In the genomic region with DNA sequence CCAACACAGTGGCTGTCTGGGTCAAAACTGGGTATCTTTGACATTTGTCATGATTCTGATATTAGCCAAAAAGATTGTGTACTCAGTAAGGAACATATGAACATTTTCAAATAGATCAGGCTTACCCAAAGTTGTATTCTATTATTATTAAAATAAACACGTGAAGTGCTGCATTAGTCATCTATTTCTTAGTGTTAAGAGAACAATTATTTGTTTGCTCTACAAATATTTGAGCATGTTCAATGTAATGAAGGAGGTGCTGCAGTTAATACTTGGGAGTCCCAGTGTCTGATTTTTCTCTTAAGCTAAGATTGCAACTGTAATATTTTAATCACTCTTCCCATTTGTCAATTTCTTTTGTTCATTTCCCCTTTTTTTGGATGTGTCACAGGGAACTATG, we compare ENCODE assay signal across 33 cellular contexts. TPM values are rescaled to one million over a fixed set of nuclear protein-coding genes. Genes with fewer than 3 reads are reported as not detected.
"Had no signal": no experiment of that assay in that cellular context is flagged by ENCODE, and none has a peak within 500 bp of the region (broad histone marks: within the 10 kb centered on the region; RNA-seq: fewer than 3 reads in every experiment).

No MANE protein-coding gene starts in this region.

- H3K27me3 Mint-ChIP-seq: activated CD4-positive, alpha-beta memory T cell treated with anti-CD3 and anti-CD28 coated beads for 36 hours; activated naive CD8-positive, alpha-beta T cell treated with anti-CD3 and anti-CD28 coated beads for 36 hours had no signal

- H3K36me3 Mint-ChIP-seq: activated CD4-positive, alpha-beta memory T cell treated with anti-CD3 and anti-CD28 coated beads for 36 hours; activated CD8-positive, alpha-beta memory T cell treated with anti-CD3 and anti-CD28 coated beads, Interleukin-2, amount 10 ng/mL, durations not matched to agents 7 days and 5 days; activated naive CD4-positive, alpha-beta T cell treated with anti-CD3 and anti-CD28 coated beads, Interleukin-2, amount 50 U/mL, for 24 hours; activated naive CD8-positive, alpha-beta T cell treated with anti-CD3 and anti-CD28 coated beads for 36 hours had no signal

- FAIRE-seq: colon had no signal

- H3K27ac Mint-ChIP-seq: activated CD4-positive, alpha-beta memory T cell treated with anti-CD3 and anti-CD28 coated beads for 36 hours; activated CD8-positive, alpha-beta memory T cell treated with anti-CD3 and anti-CD28 coated beads, Interleukin-2, amount 10 ng/mL, durations not matched to agents 7 days and 5 days; activated CD8-positive, alpha-beta T cell treated with anti-CD3 and anti-CD28 coated beads, Interleukin-2, amount 10 ng/mL, durations not matched to agents 7 days and 5 days; activated naive CD4-positive, alpha-beta T cell treated with anti-CD3 and anti-CD28 coated beads for 36 hours; activated naive CD4-positive, alpha-beta T cell treated with anti-CD3 and anti-CD28 coated beads, Interleukin-2, amount 50 U/mL, for 24 hours; activated naive CD8-positive, alpha-beta T cell treated with anti-CD3 and anti-CD28 coated beads for 36 hours; activated naive CD8-positive, alpha-beta T cell treated with anti-CD3 and anti-CD28 coated beads, Interleukin-2, amount 50 U/mL, for 24 hours; activated T-helper 1 cell treated with anti-CD3 and anti-CD28 coated beads, Interleukin-12 subunit alpha, Interleukin-12 subunit beta, Interleukin-2, Interleukin-4 antibody, amounts not matched to agents 30 ng/mL and 10 ng/mL and 1 ng/mL, durations not matched to agents 14 hours and 24 hours and 36 hours; activated T-helper 2 cell treated with anti-CD3 and anti-CD28 coated beads, Interferon-gamma antibody, Interleukin-2, Interleukin-4, amounts not matched to agents 10 μg/mL and 5 μg/mL and 100 μg/mL, durations not matched to agents 14 hours and 24 hours and 36 hours; effector memory CD8-positive, alpha-beta T cell had no signal

- ATAC-seq: activated CD8-positive, alpha-beta memory T cell treated with anti-CD3 and anti-CD28 coated beads, Interleukin-2, amount 10 ng/mL, durations not matched to agents 7 days and 5 days; activated CD8-positive, alpha-beta T cell treated with anti-CD3 and anti-CD28 coated beads, Interleukin-2, amount 10 ng/mL, durations not matched to agents 7 days and 5 days; activated naive CD8-positive, alpha-beta T cell treated with anti-CD3 and anti-CD28 coated beads, Interleukin-2, amount 50 U/mL, for 24 hours; body of pancreas; effector memory CD8-positive, alpha-beta T cell; foreskin keratinocyte; gastrocnemius medialis; heart right ventricle had no signal

- H3K4me1 Mint-ChIP-seq: activated CD8-positive, alpha-beta memory T cell treated with anti-CD3 and anti-CD28 coated beads, Interleukin-2, amount 10 ng/mL, durations not matched to agents 7 days and 5 days; activated naive CD4-positive, alpha-beta T cell treated with anti-CD3 and anti-CD28 coated beads, Interleukin-2, amount 50 U/mL, for 24 hours; activated naive CD8-positive, alpha-beta T cell treated with anti-CD3 and anti-CD28 coated beads for 36 hours had no signal

- H3K4me3 Mint-ChIP-seq: activated CD4-positive, alpha-beta memory T cell treated with anti-CD3 and anti-CD28 coated beads for 36 hours; activated CD8-positive, alpha-beta memory T cell treated with anti-CD3 and anti-CD28 coated beads, Interleukin-2, amount 10 ng/mL, durations not matched to agents 7 days and 5 days; activated CD8-positive, alpha-beta T cell treated with anti-CD3 and anti-CD28 coated beads, Interleukin-2, amount 10 ng/mL, durations not matched to agents 7 days and 5 days; activated naive CD4-positive, alpha-beta T cell treated with anti-CD3 and anti-CD28 coated beads for 36 hours; activated naive CD4-positive, alpha-beta T cell treated with anti-CD3 and anti-CD28 coated beads, Interleukin-2, amount 50 U/mL, for 24 hours; activated naive CD8-positive, alpha-beta T cell treated with anti-CD3 and anti-CD28 coated beads for 36 hours; activated naive CD8-positive, alpha-beta T cell treated with anti-CD3 and anti-CD28 coated beads, Interleukin-2, amount 50 U/mL, for 24 hours; activated T-helper 1 cell treated with anti-CD3 and anti-CD28 coated beads, Interleukin-12 subunit alpha, Interleukin-12 subunit beta, Interleukin-2, Interleukin-4 antibody, amounts not matched to agents 30 ng/mL and 10 ng/mL and 1 ng/mL, durations not matched to agents 14 hours and 24 hours and 36 hours; effector memory CD8-positive, alpha-beta T cell had no signal

- DNase-seq: activated CD4-positive, alpha-beta memory T cell treated with anti-CD3 and anti-CD28 coated beads for 36 hours; activated CD4-positive, alpha-beta T cell treated with anti-CD3 and anti-CD28 coated beads for 1 hour; activated CD4-positive, alpha-beta T cell treated with anti-CD3 and anti-CD28 coated beads for 4 hours; activated CD8-positive, alpha-beta memory T cell treated with anti-CD3 and anti-CD28 coated beads, Interleukin-2, amount 10 ng/mL, durations not matched to agents 7 days and 5 days; activated CD8-positive, alpha-beta memory T cell treated with anti-CD3 and anti-CD28 coated beads, Interleukin-2, amount 50 U/mL, for 4 hours; activated CD8-positive, alpha-beta T cell treated with anti-CD3 and anti-CD28 coated beads, Interleukin-2, amount 10 ng/mL, durations not matched to agents 7 days and 5 days; activated effector memory CD4-positive, alpha-beta T cell treated with anti-CD3 and anti-CD28 coated beads, Interleukin-2, amount 50 U/mL, for 16 hours; activated naive CD4-positive, alpha-beta T cell treated with anti-CD3 and anti-CD28 coated beads for 36 hours; activated naive CD8-positive, alpha-beta T cell treated with anti-CD3 and anti-CD28 coated beads for 36 hours; activated naive CD8-positive, alpha-beta T cell treated with anti-CD3 and anti-CD28 coated beads, Interleukin-2, amount 50 U/mL, for 24 hours; activated T-cell treated with anti-CD3 and anti-CD28 coated beads, Interleukin-2, amount 50 U/mL, for 1 hour; activated T-cell treated with anti-CD3 and anti-CD28 coated beads, Interleukin-2, amount 50 U/mL, for 48 hours; adrenal gland; amygdala; aorta; body of pancreas; caudate nucleus; cortex of kidney; dermis blood vessel endothelial cell; effector CD4-positive, alpha-beta T cell; effector memory CD8-positive, alpha-beta T cell; erythroblast; foreskin keratinocyte; gastrocnemius medialis; glutamatergic neuron; heart right ventricle; T-helper 2 cell had no signal

- H3K9me3 Mint-ChIP-seq: activated CD4-positive, alpha-beta memory T cell treated with anti-CD3 and anti-CD28 coated beads for 36 hours; activated naive CD4-positive, alpha-beta T cell treated with anti-CD3 and anti-CD28 coated beads for 36 hours; activated naive CD4-positive, alpha-beta T cell treated with anti-CD3 and anti-CD28 coated beads, Interleukin-2, amount 50 U/mL, for 24 hours; activated naive CD8-positive, alpha-beta T cell treated with anti-CD3 and anti-CD28 coated beads for 36 hours; activated naive CD8-positive, alpha-beta T cell treated with anti-CD3 and anti-CD28 coated beads, Interleukin-2, amount 50 U/mL, for 24 hours; activated T-helper 1 cell treated with anti-CD3 and anti-CD28 coated beads, Interleukin-12 subunit alpha, Interleukin-12 subunit beta, Interleukin-2, Interleukin-4 antibody, amounts not matched to agents 30 ng/mL and 10 ng/mL and 1 ng/mL, durations not matched to agents 14 hours and 24 hours and 36 hours; activated T-helper 2 cell treated with anti-CD3 and anti-CD28 coated beads, Interferon-gamma antibody, Interleukin-2, Interleukin-4, amounts not matched to agents 10 μg/mL and 5 μg/mL and 100 μg/mL, durations not matched to agents 14 hours and 24 hours and 36 hours; effector memory CD8-positive, alpha-beta T cell had no signal

RNA-seq across cellular contexts. Expression of a gene that starts 28.2 kb away (rescaled TPM):
- total RNA-seq: activated CD4-positive, alpha-beta memory T cell treated with anti-CD3 and anti-CD28 coated beads for 36 hours; activated CD8-positive, alpha-beta memory T cell treated with anti-CD3 and anti-CD28 coated beads for 36 hours; activated CD8-positive, alpha-beta memory T cell treated with anti-CD3 and anti-CD28 coated beads, Interleukin-2, amount 10 ng/mL, durations not matched to agents 7 days and 5 days; activated CD8-positive, alpha-beta T cell treated with anti-CD3 and anti-CD28 coated beads, Interleukin-2, amount 10 ng/mL, durations not matched to agents 7 days and 5 days; activated naive CD4-positive, alpha-beta T cell treated with anti-CD3 and anti-CD28 coated beads for 36 hours; activated naive CD8-positive, alpha-beta T cell treated with anti-CD3 and anti-CD28 coated beads for 36 hours; activated T-helper 1 cell treated with anti-CD3 and anti-CD28 coated beads, Interleukin-12 subunit alpha, Interleukin-12 subunit beta, Interleukin-2, Interleukin-4 antibody, amounts not matched to agents 30 ng/mL and 10 ng/mL and 1 ng/mL, durations not matched to agents 14 hours and 24 hours and 36 hours; activated T-helper 2 cell treated with anti-CD3 and anti-CD28 coated beads, Interferon-gamma antibody, Interleukin-2, Interleukin-4, amounts not matched to agents 10 μg/mL and 5 μg/mL and 100 μg/mL, durations not matched to agents 14 hours and 24 hours and 36 hours; chondrocyte; dermis blood vessel endothelial cell; foreskin keratinocyte had no signal
